Comparison of ENCODE assay signal across 7 cellular contexts in genomic region chr1:2327162-2327561, GRCh38.
DNase-seq lines count a peak whose midpoint lies in the region; ATAC-seq, FAIRE-seq and TF ChIP-seq lines count a peak whose summit lies in the region.
"Not testable (repeated sequence)": the region's sequence is repeated elsewhere in the genome, so short reads cannot be mapped to it uniquely, and the experiment has no call there.

No MANE protein-coding gene starts in this region.

- TF ChIP-seq CTCF in WTC11 (IDR thresholded peaks at IDR 0.05); chondrocyte (IDR thresholded peaks at IDR 0.05); glutamatergic neuron (IDR thresholded peaks at IDR 0.05; ENCODE audit: partially characterized antibody, unreplicated experiment); nephron (IDR thresholded peaks at IDR 0.05; ENCODE audit: unreplicated experiment in 3 of 3): not testable (repeated sequence)

- not testable (repeated sequence) for H3K27ac ChIP-seq in CD4-positive, alpha-beta memory T cell (ENCODE audit: low read depth, low read length); small intestine (ENCODE audit: low read depth in 1 of 2, low read length in 1 of 2)

- not testable (repeated sequence) for ATAC-seq in WTC11; activated naive CD4-positive, alpha-beta T cell treated with anti-CD3 and anti-CD28 coated beads, Interleukin-2, amount 50 U/mL, for 72 hours

- H3K27ac Mint-ChIP-seq in CD4-positive, alpha-beta memory T cell: peak overlapping the region; percentile 27 to 84 (median 53)
- H3K27ac Mint-ChIP-seq in WTC11 (peak overlapping the region; percentile 71), chondrocyte (ENCODE audit: unreplicated experiment) (peak overlapping the region; percentile 73), nephron (peak overlapping the region; percentile 8 to 96 (median 95))
- peak overlapping the region; percentile 5 to 6 for H3K27ac Mint-ChIP-seq in activated naive CD4-positive, alpha-beta T cell treated with anti-CD3 and anti-CD28 coated beads, Interleukin-2, amount 50 U/mL, for 72 hours
- H3K27ac Mint-ChIP-seq in glutamatergic neuron (ENCODE audit: unreplicated experiment): not testable (repeated sequence)

- not testable (repeated sequence) for DNase-seq in CD4-positive, alpha-beta memory T cell; WTC11 (ENCODE audit: low spot score); activated naive CD4-positive, alpha-beta T cell treated with anti-CD3 and anti-CD28 coated beads, Interleukin-2, amount 50 U/mL, for 72 hours (ENCODE audit: low spot score in 2 of 2); chondrocyte (ENCODE audit: low spot score); glutamatergic neuron; small intestine

- H3K4me3 ChIP-seq in CD4-positive, alpha-beta memory T cell (ENCODE audit: low read length in 2 of 2); small intestine (ENCODE audit: low read depth in 1 of 2, low read length in 2 of 2): not testable (repeated sequence)

- POLR2A ChIA-PET in CD4-positive, alpha-beta memory T cell (lab: Charles Lee; ENCODE audit: partially characterized antibody); WTC11 (lab: Charles Lee): not testable (repeated sequence)

- H3K27me3 Mint-ChIP-seq in CD4-positive, alpha-beta memory T cell; WTC11 (ENCODE audit: low read depth); chondrocyte (ENCODE audit: low read depth); glutamatergic neuron (ENCODE audit: unreplicated experiment): not testable (repeated sequence)
- H3K27me3 Mint-ChIP-seq in nephron (ENCODE audit: low read depth): peaks cover 18% of the 10 kb centered on the region

- not testable (repeated sequence) for H3K9me3 ChIP-seq in CD4-positive, alpha-beta memory T cell (ENCODE audit: control insufficient read depth in 1 of 2, low read length in 2 of 2); small intestine (ENCODE audit: control insufficient read depth, low read depth)

- H3K36me3 ChIP-seq in CD4-positive, alpha-beta memory T cell (ENCODE audit: insufficient read depth, low read length); small intestine (ENCODE audit: control insufficient read depth in 2 of 2, insufficient read depth in 2 of 2, low read length in 2 of 2): not testable (repeated sequence)

- WGBS in small intestine, 3 donors: 87 to 98% (median 88%) methylated on average over 2 of the region's 2 CpGs

- not testable (repeated sequence) for H3K9me3 Mint-ChIP-seq in CD4-positive, alpha-beta memory T cell; WTC11; activated naive CD4-positive, alpha-beta T cell treated with anti-CD3 and anti-CD28 coated beads, Interleukin-2, amount 50 U/mL, for 72 hours; chondrocyte (ENCODE audit: low read depth); glutamatergic neuron (ENCODE audit: unreplicated experiment); nephron

- peak overlapping the region in 1 of 8 donors; percentile 38 for H3K4me3 Mint-ChIP-seq in CD4-positive, alpha-beta memory T cell
- not testable (repeated sequence) for H3K4me3 Mint-ChIP-seq in WTC11; chondrocyte (ENCODE audit: unreplicated experiment)
- H3K4me3 Mint-ChIP-seq in glutamatergic neuron (ENCODE audit: unreplicated experiment) (peak overlapping the region; percentile 6), nephron (peak overlapping the region in 2 of 3 experiments; percentile 8 to 21)

- not testable (repeated sequence) for H3K4me1 Mint-ChIP-seq in CD4-positive, alpha-beta memory T cell; WTC11; glutamatergic neuron (ENCODE audit: low read depth, unreplicated experiment)
- H3K4me1 Mint-ChIP-seq in chondrocyte (ENCODE audit: low read depth): peaks cover 24% of the 10 kb centered on the region
- H3K4me1 Mint-ChIP-seq in nephron: peaks cover 41% of the 10 kb centered on the region

- not testable (repeated sequence) for H3K27me3 ChIP-seq in CD4-positive, alpha-beta memory T cell (ENCODE audit: insufficient read depth, low read length); small intestine (ENCODE audit: control insufficient read depth in 2 of 2, insufficient read depth in 2 of 2, low read length in 2 of 2)

- peak; percentile 91 for FAIRE-seq in small intestine (lab: Jason Lieb, UNC)

- H3K4me1 ChIP-seq in CD4-positive, alpha-beta memory T cell (ENCODE audit: insufficient read depth, low read length); small intestine (ENCODE audit: control insufficient read depth in 2 of 2, insufficient read depth in 1 of 2, low read depth in 1 of 2, low read length in 1 of 2): not testable (repeated sequence)

- CTCF ChIA-PET in CD4-positive, alpha-beta memory T cell (lab: Charles Lee; ENCODE audit: partially characterized antibody): not testable (repeated sequence)
- CTCF ChIA-PET in WTC11 (lab: Charles Lee): interaction anchor here (0.9 to 2.1 kb wide), 4 partner anchors 11 to 132 kb away, joined by 4 to 5 read pairs (median 4); partner anchors contain the start of gene FAAP20

- H3K36me3 Mint-ChIP-seq in CD4-positive, alpha-beta memory T cell; WTC11; activated naive CD4-positive, alpha-beta T cell treated with anti-CD3 and anti-CD28 coated beads, Interleukin-2, amount 50 U/mL, for 72 hours; chondrocyte (ENCODE audit: low read depth); glutamatergic neuron (ENCODE audit: unreplicated experiment); nephron (ENCODE audit: low read depth): not testable (repeated sequence)

- intact Hi-C loops in CD4-positive, alpha-beta memory T cell (cut with micrococcal nuclease): not testable (repeated sequence)
